8 cellular contexts compared by ENCODE assay signal in the genomic region with DNA sequence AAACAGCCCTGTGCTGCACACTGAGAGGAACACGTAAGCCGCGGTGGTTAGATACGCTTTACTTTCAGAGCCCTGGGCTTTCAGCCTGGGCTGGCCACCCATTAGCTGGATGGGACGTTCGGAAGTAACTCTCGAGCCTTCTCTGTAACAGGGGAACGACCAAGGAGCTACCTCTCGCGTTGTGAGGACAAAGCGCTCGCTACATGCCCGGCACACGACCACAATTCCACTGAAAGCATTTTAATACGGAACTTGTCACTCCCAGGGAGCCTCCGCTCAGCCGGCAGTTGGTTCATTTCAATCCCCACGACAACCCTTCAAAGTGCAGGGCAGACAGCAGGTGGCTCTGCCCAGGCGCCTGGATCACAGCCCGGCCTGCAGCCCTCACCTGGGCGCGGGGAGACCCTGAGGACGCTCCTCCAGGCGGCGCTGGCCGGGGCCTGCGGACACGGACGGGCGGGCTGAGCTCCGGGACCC. TPM values are rescaled to one million over a fixed set of nuclear protein-coding genes. Genes with fewer than 3 reads are reported as not detected.
DNase-seq lines count a peak whose midpoint lies in the region; ATAC-seq and TF ChIP-seq lines count a peak whose summit lies in the region.

No MANE protein-coding gene starts in this region.

- peak overlapping the region; percentile 73 for H2AK5ac ChIP-seq in neuronal stem cell (ENCODE audit: low read depth, low read length)

- no peak overlapping the region for H3K4ac ChIP-seq in neuronal stem cell (ENCODE audit: low read length)

- peak overlapping the region; percentile 67 for H3K18ac ChIP-seq in neuronal stem cell (ENCODE audit: low read length)

- H2BK120ac ChIP-seq in neuronal stem cell (ENCODE audit: low read depth, low read length) = no peak overlapping the region

- peaks cover 4 to 10% of the 10 kb centered on the region in 2 donors for H3K4me1 ChIP-seq in neuronal stem cell (ENCODE audit: control insufficient read depth in 2 of 2, insufficient read depth in 1 of 2, low read depth in 1 of 2, low read length in 2 of 2)

- no peak overlapping the region for H2BK12ac ChIP-seq in neuronal stem cell (ENCODE audit: low read length)

- no peaks in the 10 kb centered on the region for H3K27me3 ChIP-seq in neuronal stem cell (ENCODE audit: control insufficient read depth in 3 of 3, insufficient read depth in 3 of 3, low read depth in 1 of 3, low read length in 3 of 3)

- peak overlapping the region; percentile 95 for H3K4me2 ChIP-seq in neuronal stem cell (ENCODE audit: insufficient read depth, low read length, poor library complexity, severe bottlenecking)

- peaks cover 16% of the 10 kb centered on the region for H3K79me1 ChIP-seq in neuronal stem cell (ENCODE audit: low read depth, low read length)

- peaks cover 0 to 5% of the 10 kb centered on the region in 2 donors for H3K9me3 ChIP-seq in neuronal stem cell (replicated peaks in 1 of 2; ENCODE audit: control insufficient read depth in 2 of 2, insufficient read depth in 1 of 2, low read depth in 1 of 2, low read length in 2 of 2)

- no peak overlapping the region for H4K91ac ChIP-seq in neuronal stem cell (ENCODE audit: low read depth, low read length, poor library complexity)

- H3K4me3 ChIP-seq in GM12865 (ENCODE audit: low read depth, low read length) = peak overlapping the region; percentile 76
- H3K4me3 ChIP-seq in epithelial cell of proximal tubule (ENCODE audit: low read depth, low read length) = peak overlapping the region; percentile 68
- H3K4me3 ChIP-seq in neuronal stem cell (ENCODE audit: low read length in 2 of 2) = peak overlapping the region; percentile 88 to 90

- H3K23ac ChIP-seq in neuronal stem cell (ENCODE audit: low read depth, low read length, poor library complexity) = no peak overlapping the region

- no peak for DNase-seq in GM12865 (ENCODE audit: low read depth)
- DNase-seq in RKO (ENCODE audit: low spot score) = peak; percentile 76
- no peak for DNase-seq in epithelial cell of proximal tubule (ENCODE audit: low read depth)
- no peak for DNase-seq in neuronal stem cell (ENCODE audit: low spot score)
- DNase-seq in kidney glomerular epithelial cell (lab: John Stamatoyannopoulos, UW) = no peak
- DNase-seq in COLO829 (ENCODE audit: low spot score) = no peak
- DNase-seq in activated gamma-delta T cell treated with Interleukin-2 at 50 U/mL for 16 hours = no peak

- peak; percentile 24 for ATAC-seq in HG02571 (IDR thresholded peaks at IDR 0.05; ENCODE audit: unreplicated experiment)

- peak overlapping the region; percentile 97 for H2AFZ ChIP-seq in neuronal stem cell (ENCODE audit: low read length)

- H3K27ac ChIP-seq in neuronal stem cell (replicated peaks; ENCODE audit: low read length) = no peak overlapping the region

- peak overlapping the region; percentile 78 for H3K9ac ChIP-seq in neuronal stem cell (ENCODE audit: low read depth, low read length, poor library complexity)

- peak overlapping the region; percentile 70 for H4K8ac ChIP-seq in neuronal stem cell (ENCODE audit: low read depth, low read length)

- TF ChIP-seq CTCF in GM12865 (IDR thresholded peaks at IDR 0.05; ENCODE audit: insufficient read depth, low read depth, low read length, missing control alignments) (no peak), epithelial cell of proximal tubule (conservative IDR thresholded peaks at IDR 0.05; ENCODE audit: low read depth, low read length) (no peak)

- no peak overlapping the region for H3K14ac ChIP-seq in neuronal stem cell (ENCODE audit: low read length)

- H2BK5ac ChIP-seq in neuronal stem cell (ENCODE audit: low read length) = no peak overlapping the region

- no peak overlapping the region for H2BK15ac ChIP-seq in neuronal stem cell (ENCODE audit: low read length)

- no CpG with 5 or more reads among the region's 31 CpGs for WGBS in neuronal stem cell (ENCODE audit: extremely low coverage in 2 of 2, insufficient read length in 2 of 2, insufficient replicate concordance in 1 of 2), 2 donors

- peaks cover 36 to 71% of the 10 kb centered on the region in 2 donors for H3K36me3 ChIP-seq in neuronal stem cell (replicated peaks in 1 of 2; ENCODE audit: control insufficient read depth in 2 of 2, insufficient read depth in 2 of 2, low read length in 2 of 2)

RNA-seq across cellular contexts. Expression of a gene that starts 0.4 kb away (rescaled TPM):
- 27.3 and 31.3 TPM in 2 replicates for total RNA-seq in epithelial cell of proximal tubule
- polyA plus RNA-seq in neuronal stem cell (2013, experiment 1 of 2) = 34.2 TPM
- 33.7 TPM for polyA plus RNA-seq in neuronal stem cell (2013, experiment 2 of 2)

RNA-seq across cellular contexts. Expression of a gene that starts 0.4 kb away (rescaled TPM):
- total RNA-seq in epithelial cell of proximal tubule = 27.6 and 45.4 TPM in 2 replicates
- polyA plus RNA-seq in neuronal stem cell (2013, experiment 1 of 2) = 22.0 TPM
- 22.0 TPM for polyA plus RNA-seq in neuronal stem cell (2013, experiment 2 of 2)

RNA-seq across cellular contexts. Expression of a gene that starts 7.9 kb away (rescaled TPM):
- 2,685 and 3,393 TPM in 2 replicates for total RNA-seq in epithelial cell of proximal tubule
- 3,338 TPM for polyA plus RNA-seq in neuronal stem cell (2013, experiment 1 of 2)
- polyA plus RNA-seq in neuronal stem cell (2013, experiment 2 of 2) = 3,301 TPM

RNA-seq across cellular contexts. Expression of a gene that starts 8.0 kb away (rescaled TPM):
- total RNA-seq in epithelial cell of proximal tubule = 18.4 and 30.0 TPM in 2 replicates
- 34.2 TPM for polyA plus RNA-seq in neuronal stem cell (2013, experiment 1 of 2)
- polyA plus RNA-seq in neuronal stem cell (2013, experiment 2 of 2) = 35.9 TPM

RNA-seq across cellular contexts. Expression of a gene that starts 19.9 kb away (rescaled TPM):
- total RNA-seq in epithelial cell of proximal tubule = 16.7 and 20.7 TPM in 2 replicates
- polyA plus RNA-seq in neuronal stem cell (2013, experiment 1 of 2) = 11.6 TPM
- 11.5 TPM for polyA plus RNA-seq in neuronal stem cell (2013, experiment 2 of 2)
